ENCODE assay signal across 10 cellular contexts in genomic region chr16:11175850-11176341, GRCh38.
DNase-seq lines count a peak whose midpoint lies in the region; ATAC-seq and TF ChIP-seq lines count a peak whose summit lies in the region.
"Had no signal": no experiment of that assay in that cellular context is flagged by ENCODE, and none has a peak within 500 bp of the region (broad histone marks: within the 10 kb centered on the region; RNA-seq: fewer than 3 reads in every experiment).

No MANE protein-coding gene starts in this region.

- 87 to 92% (median 88%) methylated on average over 11 of the region's 11 CpGs for whole genome bisulfite sequencing in stomach, 5 donors

- peaks cover 25% of the 10 kb centered on the region for H3K36me3 ChIP-seq in right atrium auricular region
- H3K36me3 ChIP-seq in stomach = peaks cover 12 to 59% (median 49%) of the 10 kb centered on the region in 4 donors

- H3K27me3 Mint-ChIP-seq in IgD-negative memory B cell (no peaks in the 10 kb centered on the region), natural killer cell (ENCODE audit: low read depth in 2 of 2) (no peaks in the 10 kb centered on the region), mesothelial cell of epicardium (ENCODE audit: low read depth) (no peaks in the 10 kb centered on the region)

- TF ChIP-seq POLR2A in stomach (IDR thresholded peaks at IDR 0.05) = no peak

- H3K27ac ChIP-seq in right atrium auricular region = no peak overlapping the region
- no peak overlapping the region for H3K27ac ChIP-seq in stomach

- DNase-seq in natural killer cell (no peak), mesothelial cell of epicardium (ENCODE audit: low spot score in 2 of 2, unreplicated experiment in 2 of 2) (no peak), right atrium auricular region (ENCODE audit: low spot score) (no peak), stomach (no peak), foreskin fibroblast (no peak)
- DNase-seq: activated gamma-delta T cell treated with Interleukin-2 at 50 U/mL for 16 hours, EL had no signal

- no peak for TF ChIP-seq CTCF in natural killer cell (IDR thresholded peaks at IDR 0.05)
- TF ChIP-seq CTCF in mesothelial cell of epicardium (IDR thresholded peaks at IDR 0.05; ENCODE audit: unreplicated experiment) = no peak
- TF ChIP-seq CTCF in right atrium auricular region (IDR thresholded peaks at IDR 0.05) = no peak
- TF ChIP-seq CTCF in stomach (IDR thresholded peaks at IDR 0.05) = no peak
- TF ChIP-seq CTCF in foreskin fibroblast (IDR thresholded peaks at IDR 0.05; ENCODE audit: low read depth, low read length) = no peak

- peak overlapping the region in 2 of 3 donors; percentile 9 to 95 for H3K27ac Mint-ChIP-seq in IgD-negative memory B cell
- peak overlapping the region; percentile 6 to 23 for H3K27ac Mint-ChIP-seq in natural killer cell
- no peak overlapping the region for H3K27ac Mint-ChIP-seq in mesothelial cell of epicardium

- ATAC-seq in GM18517 (IDR thresholded peaks at IDR 0.05; ENCODE audit: unreplicated experiment) (peak; percentile 49), GM21528 (IDR thresholded peaks at IDR 0.05; ENCODE audit: low FRiP score, unreplicated experiment) (peak; percentile 63), natural killer cell (no peak)

- H3K4me3 Mint-ChIP-seq in IgD-negative memory B cell (peak overlapping the region in 1 of 4 donors; percentile 11), natural killer cell (no peak overlapping the region), mesothelial cell of epicardium (no peak overlapping the region)

- H3K36me3 Mint-ChIP-seq in IgD-negative memory B cell = peaks cover 25% of the 10 kb centered on the region
- H3K36me3 Mint-ChIP-seq in natural killer cell = no peaks in the 10 kb centered on the region
- peaks cover 23% of the 10 kb centered on the region for H3K36me3 Mint-ChIP-seq in mesothelial cell of epicardium

- H3K4me1 ChIP-seq in right atrium auricular region (no peaks in the 10 kb centered on the region), stomach (peaks cover 0 to 3% (median 0%) of the 10 kb centered on the region in 4 donors)

- H3K9me3 ChIP-seq in right atrium auricular region (no peaks in the 10 kb centered on the region), stomach (no peaks in the 10 kb centered on the region)

- TF ChIP-seq EP300 in stomach (IDR thresholded peaks at IDR 0.05) = no peak

- intact Hi-C loops in natural killer cell (cut with micrococcal nuclease) = no loop called here
- intact Hi-C loops in stomach (cut with DNase I; ENCODE audit: low total_unique reads) = no loop called here

- H3K4me3 ChIP-seq in right atrium auricular region = no peak overlapping the region
- no peak overlapping the region for H3K4me3 ChIP-seq in stomach
- H3K4me3 ChIP-seq in foreskin fibroblast (ENCODE audit: low read depth in 1 of 2, low read length in 2 of 2) = no peak overlapping the region

- H3K4me1 Mint-ChIP-seq in IgD-negative memory B cell (peaks cover 17 to 29% (median 24%) of the 10 kb centered on the region in 3 donors), natural killer cell (peaks cover 16 to 28% of the 10 kb centered on the region in 2 donors), mesothelial cell of epicardium (peaks cover 6% of the 10 kb centered on the region)

- H3K27me3 ChIP-seq in right atrium auricular region = no peaks in the 10 kb centered on the region
- no peaks in the 10 kb centered on the region for H3K27me3 ChIP-seq in stomach

- H3K9me3 Mint-ChIP-seq in IgD-negative memory B cell = no peaks in the 10 kb centered on the region
- no peaks in the 10 kb centered on the region for H3K9me3 Mint-ChIP-seq in natural killer cell
- no peaks in the 10 kb centered on the region for H3K9me3 Mint-ChIP-seq in mesothelial cell of epicardium

Comparison
In these comparisons a context has a peak if more than half of its experiments do, and no peak if none do; other contexts are left out.
1. ATAC-seq: peak in GM18517 (single experiment) and GM21528 (single experiment); none in natural killer cell (0 of 3).